Comparison of ENCODE assay signal across 8 cellular contexts in the genomic region with DNA sequence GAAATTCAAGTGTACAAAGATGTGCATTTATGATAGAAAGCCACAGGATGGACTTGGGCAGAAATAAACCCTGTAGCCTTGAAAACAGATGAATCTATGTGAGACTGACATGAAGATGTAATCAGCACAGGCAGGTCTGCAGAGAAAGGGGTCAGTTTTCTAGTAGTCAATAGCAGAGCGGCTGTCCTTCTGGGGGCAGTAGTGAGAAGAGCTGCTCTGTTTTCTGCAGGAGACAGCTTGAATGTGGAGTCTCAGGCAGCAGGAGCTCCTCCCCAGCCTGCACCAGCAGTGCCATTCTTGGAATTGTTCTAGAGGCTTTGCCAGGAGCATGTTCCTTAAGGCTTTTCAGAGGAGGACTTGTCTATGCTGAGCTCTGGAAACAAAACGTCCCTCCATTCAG.
DNase-seq lines count a peak whose midpoint lies in the region; ATAC-seq, FAIRE-seq and TF ChIP-seq lines count a peak whose summit lies in the region.
"Not testable (repeated sequence)": the region's sequence is repeated elsewhere in the genome, so short reads cannot be mapped to it uniquely, and the experiment has no call there.

No MANE protein-coding gene starts in this region.

- H2AK5ac ChIP-seq in H1 (ENCODE audit: low read depth, low read length) = not testable (repeated sequence)

- peak; percentile 45; the same call in 1 of the 3 replicates for ATAC-seq in HepG2

- H4K20me1 ChIP-seq in DOHH2 (ENCODE audit: control insufficient read depth, insufficient read depth, low read depth, low read length); H1 (replicated peaks in 1 of 2; ENCODE audit: control insufficient read depth in 1 of 2, insufficient read depth in 2 of 2, low read length in 2 of 2); HepG2 (ENCODE audit: insufficient read depth, low read length): not testable (repeated sequence)

- not testable (repeated sequence) for DNase-seq in AG09309 (ENCODE audit: low read depth); NB4 (ENCODE audit: low read depth); H1 (ENCODE audit: low read depth in 1 of 2, low spot score in 2 of 2); HepG2 (ENCODE audit: low spot score)
- DNase-seq in HT-29 (ENCODE audit: low spot score) (peak; percentile 3), RPMI8226 (peak; percentile 71), retina (peak; percentile 7)

- H2BK120ac ChIP-seq in H1 (replicated peaks; ENCODE audit: low read depth, low read length) = not testable (repeated sequence)

- H3K27ac ChIP-seq in DOHH2 (ENCODE audit: low read depth, low read length); H1 (ENCODE audit: low read depth, low read length); HepG2 (ENCODE audit: extremely low read length, insufficient read depth, low read length): not testable (repeated sequence)

- not testable (repeated sequence) for H3F3A ChIP-seq in DOHH2 (ENCODE audit: control insufficient read depth, insufficient read depth)

- CTCF ChIA-PET in H1 (lab: Charles Lee; ENCODE audit: partially characterized antibody); HepG2 (lab: Yijun Ruan, JAX; ENCODE audit: low intra/inter-chr PET ratio, low total read pairs): not testable (repeated sequence)

- not testable (repeated sequence) for H3K9ac ChIP-seq in H1 (replicated peaks in 1 of 4; ENCODE audit: extremely low read depth in 1 of 4, low read depth in 3 of 4, low read length in 3 of 4); HepG2 (ENCODE audit: insufficient read depth, low read depth, low read length)

- not testable (repeated sequence) for H3K23ac ChIP-seq in H1 (ENCODE audit: insufficient read length)

- intact Hi-C loops in HepG2 (cut with micrococcal nuclease; ENCODE audit: unreplicated experiment) = not testable (repeated sequence)

- H3K18ac ChIP-seq in H1 (ENCODE audit: extremely low read depth, low read length) = not testable (repeated sequence)

- not testable (repeated sequence) for TF ChIP-seq POLR2A in NB4 (IDR thresholded peaks at IDR 0.05; ENCODE audit: extremely low read depth, insufficient read length); H1 (IDR thresholded peaks at IDR 0.05; ENCODE audit: control extremely low read depth in 1 of 2, low read depth in 2 of 2, low read length in 2 of 2); HepG2 (IDR thresholded peaks at IDR 0.05; ENCODE audit: insufficient read depth in 1 of 2, low read depth in 2 of 2, low read length in 2 of 2)

- H2BK15ac ChIP-seq in H1 (ENCODE audit: low read length) = not testable (repeated sequence)

- H3K4me2 ChIP-seq in DOHH2 (ENCODE audit: low read length) = 0 out of 2 replicates have a peak overlapping the region, but pooled peaks have one; percentile 8
- H3K4me2 ChIP-seq in H1 (ENCODE audit: insufficient read depth in 1 of 2, low read depth in 2 of 2, low read length in 2 of 2); HepG2 (ENCODE audit: low read depth, low read length): not testable (repeated sequence)

- TF ChIP-seq EP300 in H1 (IDR thresholded peaks at IDR 0.05; ENCODE audit: borderline replicate concordance in 1 of 2, low read depth in 2 of 2, low read length in 2 of 2); HepG2 (IDR thresholded peaks at IDR 0.05; ENCODE audit: low read depth in 2 of 2, low read length in 2 of 2); HepG2 (CRISPR knock-in tag; IDR thresholded peaks at IDR 0.05; ENCODE audit: borderline replicate concordance): not testable (repeated sequence)

- not testable (repeated sequence) for H3K14ac ChIP-seq in H1 (ENCODE audit: insufficient read length)

- H3K79me2 ChIP-seq in DOHH2 (ENCODE audit: control insufficient read depth, low read length); H1 (ENCODE audit: control insufficient read depth in 1 of 2, insufficient read depth in 2 of 2, low read length in 2 of 2); HepG2 (ENCODE audit: insufficient read depth, low read length): not testable (repeated sequence)

- not testable (repeated sequence) for FAIRE-seq in H1 (lab: Jason Lieb, UNC); HepG2 (lab: Jason Lieb, UNC)

- not testable (repeated sequence) for H3K56ac ChIP-seq in H1 (replicated peaks; ENCODE audit: insufficient read length, low read depth, low read length)

- not testable (repeated sequence) for H4K8ac ChIP-seq in H1 (ENCODE audit: extremely low read depth, insufficient read depth, low read length)

- H3K4ac ChIP-seq in H1 (replicated peaks; ENCODE audit: insufficient read length, low read depth, low read length) = not testable (repeated sequence)

- in situ Hi-C loops in HepG2 (cut with HindIII; ENCODE audit: extremely low pct_ligation_motif_present, low pct_unique_long_range_greater_than_20kb) = not testable (repeated sequence)

- not testable (repeated sequence) for H2BK20ac ChIP-seq in H1 (ENCODE audit: low read length)

- H3K23me2 ChIP-seq in H1 (ENCODE audit: low read depth, low read length) = not testable (repeated sequence)

- not testable (repeated sequence) for H3K36me3 ChIP-seq in DOHH2 (ENCODE audit: control insufficient read depth, low read length); H1 (ENCODE audit: control insufficient read depth in 2 of 4, insufficient read depth in 4 of 4, low read length in 3 of 4); HepG2 (replicated peaks in 1 of 2; ENCODE audit: control insufficient read depth in 1 of 2, insufficient read depth in 2 of 2, low read length in 2 of 2)

- not testable (repeated sequence) for H2AFZ ChIP-seq in H1 (ENCODE audit: low read length); HepG2 (ENCODE audit: low read length)

- BruUV-seq in HepG2 (replicated peaks; lab: Mats Ljungman, UMichigan) = not testable (repeated sequence)

- H4K91ac ChIP-seq in H1 (replicated peaks; ENCODE audit: insufficient read length, low read length) = not testable (repeated sequence)

- H2BK12ac ChIP-seq in H1 (ENCODE audit: low read depth, low read length) = not testable (repeated sequence)

- not testable (repeated sequence) for H2BK5ac ChIP-seq in H1 (ENCODE audit: low read depth, low read length)

- not testable (repeated sequence) for H3K4me3 ChIP-seq in AG09309 (ENCODE audit: control insufficient read depth, low read depth, low read length); DOHH2 (ENCODE audit: low read length); NB4 (ENCODE audit: low read depth, low read length); H1 (ENCODE audit: extremely low read depth in 1 of 4, insufficient read depth in 2 of 4, low read depth in 3 of 4, low read length in 4 of 4); HepG2 (replicated peaks in 1 of 3; ENCODE audit: insufficient read depth in 1 of 3, low read depth in 2 of 3, low read length in 3 of 3)

- not testable (repeated sequence) for H3K9me2 ChIP-seq in DOHH2 (replicated peaks; ENCODE audit: control insufficient read depth, low read length)

- not testable (repeated sequence) for H3K27me3 ChIP-seq in DOHH2 (ENCODE audit: control insufficient read depth, low read length); H1 (replicated peaks in 1 of 4; ENCODE audit: control insufficient read depth in 3 of 4, extremely low read depth in 1 of 4, insufficient read depth in 3 of 4, low read length in 3 of 4); HepG2 (ENCODE audit: control insufficient read depth in 1 of 2, insufficient read depth in 2 of 2, low read length in 2 of 2)

- H3K9me3 ChIP-seq in DOHH2 (ENCODE audit: control insufficient read depth, insufficient read depth, low read length); H1 (ENCODE audit: insufficient read depth in 2 of 2, low read depth in 1 of 2, low read length in 1 of 2); HepG2 (ENCODE audit: low read length): not testable (repeated sequence)

- peaks cover 68% of the 10 kb centered on the region for H3K4me1 ChIP-seq in DOHH2 (ENCODE audit: control insufficient read depth, low read length)
- H3K4me1 ChIP-seq in H1 (replicated peaks in 1 of 4; ENCODE audit: control insufficient read depth in 3 of 4, insufficient read depth in 4 of 4, low read length in 3 of 4); HepG2 (ENCODE audit: insufficient read depth, low read length): not testable (repeated sequence)

- WGBS in H1 (ENCODE audit: extremely low coverage in 1 of 2, insufficient coverage in 1 of 2, insufficient read length in 1 of 2, insufficient replicate concordance in 2 of 2, low coverage in 1 of 2, low lambda C conversion rate in 2 of 2, missing lambda C conversion rate in 1 of 2), 2 experiments = 50% methylated on average over 2 of the region's 2 CpGs; no CpG with 5 or more reads in 1 of the 2 experiments
- WGBS in HepG2 (ENCODE audit: low lambda C conversion rate) = 7% methylated on average over 2 of the region's 2 CpGs

- peak; percentile 8 to 26; a peak in 2 of 4 replicates for TF ChIP-seq RAD21 in H1 (IDR thresholded peaks at IDR 0.05 in 1 of 2, conservative IDR thresholded peaks at IDR 0.05 in 1 of 2; ENCODE audit: low read depth in 2 of 2, low read length in 2 of 2)
- TF ChIP-seq RAD21 in HepG2 (CRISPR knock-in tag; IDR thresholded peaks at IDR 0.05) = not testable (repeated sequence)

- not testable (repeated sequence) for H4K5ac ChIP-seq in H1 (ENCODE audit: insufficient read length, low read depth, low read length)

- TF ChIP-seq CTCF in AG09309 (IDR thresholded peaks at IDR 0.05; ENCODE audit: control insufficient read depth, insufficient read depth, low read depth, low read length, missing control alignments) = peak; percentile 34
- TF ChIP-seq CTCF in DOHH2 (IDR thresholded peaks at IDR 0.05; ENCODE audit: low read depth, low read length, poor library complexity, severe bottlenecking) = peak; percentile 40
- TF ChIP-seq CTCF in NB4 (IDR thresholded peaks at IDR 0.05; ENCODE audit: low read depth, low read length) = peak; percentile 30
- TF ChIP-seq CTCF in H1 (IDR thresholded peaks at IDR 0.05; ENCODE audit: control extremely low read depth in 1 of 3, insufficient read depth in 1 of 3, low read depth in 1 of 3, low read length in 3 of 3) = peak; percentile 32 to 55 (median 38)
- TF ChIP-seq CTCF in HepG2 (CRISPR knock-in tag; IDR thresholded peaks at IDR 0.05) = 0 out of 2 replicates have a peak, but pooled peaks have one; percentile 5

- H3K79me1 ChIP-seq in H1 (ENCODE audit: low read depth, low read length) = not testable (repeated sequence)

- POLR2A ChIA-PET in H1 (lab: Charles Lee; ENCODE audit: partially characterized antibody); HepG2 (lab: Yijun Ruan, JAX): not testable (repeated sequence)
